ENCODE assay signal across 9 cellular contexts in genomic region chr2:72147971-72148369, GRCh38. TPM values are rescaled to one million over a fixed set of nuclear protein-coding genes. Genes with fewer than 3 reads are reported as not detected.
DNase-seq lines count a peak whose midpoint lies in the region; ATAC-seq and TF ChIP-seq lines count a peak whose summit lies in the region.
"Had no signal": no experiment of that assay in that cellular context is flagged by ENCODE, and none has a peak within 500 bp of the region (broad histone marks: within the 10 kb centered on the region; RNA-seq: fewer than 3 reads in every experiment).

No MANE protein-coding gene starts in this region.

- DNase-seq in HAP-1 (ENCODE audit: low spot score in 2 of 2) = peak in 1 of 2 experiments; percentile 7
- no peak for DNase-seq in smooth muscle cell (lab: John Stamatoyannopoulos, UW; ENCODE audit: unreplicated experiment)
- DNase-seq in COLO668 (lab: John Stamatoyannopoulos, UW; ENCODE audit: unreplicated experiment) = no peak
- no peak for DNase-seq in nucleus accumbens (lab: John Stamatoyannopoulos, UW)
- DNase-seq: activated gamma-delta T cell treated with Interleukin-2 at 50 U/mL for 16 hours had no signal

- H3F3A ChIP-seq in smooth muscle cell (ENCODE audit: low read depth) = no peaks in the 10 kb centered on the region

- no peaks in the 10 kb centered on the region for H3K79me2 ChIP-seq in smooth muscle cell (ENCODE audit: low read depth)

- H3K4me1 ChIP-seq in HAP-1 (peaks cover 13% of the 10 kb centered on the region), smooth muscle cell (ENCODE audit: low read depth) (peaks cover 56% of the 10 kb centered on the region)

- ATAC-seq in GM21360 (IDR thresholded peaks at IDR 0.05; ENCODE audit: unreplicated experiment) = no peak
- ATAC-seq: left ventricle myocardium superior had no signal

- H3K27me3 ChIP-seq in HAP-1 (ENCODE audit: low read depth) (peaks cover 12% of the 10 kb centered on the region), smooth muscle cell (ENCODE audit: low read depth) (peaks cover 85% of the 10 kb centered on the region)

- no peaks in the 10 kb centered on the region for H3K36me3 ChIP-seq in HAP-1 (replicated peaks)
- H3K36me3 ChIP-seq in smooth muscle cell (ENCODE audit: low read depth) = no peaks in the 10 kb centered on the region

- TF ChIP-seq CTCF in WI38 (IDR thresholded peaks at IDR 0.05; ENCODE audit: low read depth, low read length) (no peak), smooth muscle cell (IDR thresholded peaks at IDR 0.05; ENCODE audit: borderline replicate concordance, insufficient read depth, poor library complexity, severe bottlenecking) (no peak)

- no peaks in the 10 kb centered on the region for H4K20me1 ChIP-seq in smooth muscle cell (ENCODE audit: low read depth)

- H3K4me2 ChIP-seq in smooth muscle cell = peak overlapping the region; percentile 80

- 2% methylated on average over 11 of the region's 12 CpGs for WGBS in smooth muscle cell (ENCODE audit: low lambda C conversion rate)

- H3K9me3 ChIP-seq in HAP-1 (no peaks in the 10 kb centered on the region), smooth muscle cell (replicated peaks; ENCODE audit: low read depth) (no peaks in the 10 kb centered on the region)

- no peak overlapping the region for H3K9ac ChIP-seq in smooth muscle cell (ENCODE audit: low read depth)

- no peak overlapping the region for H2AFZ ChIP-seq in smooth muscle cell (ENCODE audit: low read depth)

- peak overlapping the region; percentile 18; the same call in 1 of the 2 replicates for H3K4me3 ChIP-seq in HAP-1
- peak overlapping the region; percentile 26; the same call in 1 of the 2 replicates for H3K4me3 ChIP-seq in WI38 (ENCODE audit: low read depth, low read length)
- peak overlapping the region; percentile 13 for H3K4me3 ChIP-seq in iPS-11a (ENCODE audit: low read depth, low read length)
- H3K4me3 ChIP-seq in smooth muscle cell = peak overlapping the region; percentile 54

- in situ Hi-C loops in HAP-1 (cut with MboI; ENCODE audit: low sequenced_read_pairs) = no loop called here

- no peak overlapping the region for H3K27ac ChIP-seq in smooth muscle cell (ENCODE audit: low read depth)

RNA-seq across cellular contexts. Expression of gene CYP26B1, which starts 0.3 kb away (rescaled TPM):
- 1.1 and 2.4 TPM in 2 replicates for total RNA-seq in smooth muscle cell
- 0.48 and 0.93 TPM in 2 replicates for polyA plus RNA-seq in smooth muscle cell
